8 cellular contexts compared by ENCODE assay signal in genomic region chr20:41141153-41141815, GRCh38. TPM values are rescaled to one million over a fixed set of nuclear protein-coding genes. Genes with fewer than 3 reads are reported as not detected.
A peak's percentile ranks its signal among the peaks of the same experiment; 100 is the strongest.
DNase-seq lines count a peak whose midpoint lies in the region; ATAC-seq, FAIRE-seq and TF ChIP-seq lines count a peak whose summit lies in the region.

No MANE protein-coding gene starts in this region.

- no peak for FAIRE-seq in H54 (lab: Jason Lieb, UNC)

- no peaks in the 10 kb centered on the region for H3K27me3 Mint-ChIP-seq in naive thymus-derived CD4-positive, alpha-beta T cell

- peak overlapping the region; percentile 84 to 100 (median 94) for H3K27ac Mint-ChIP-seq in naive thymus-derived CD4-positive, alpha-beta T cell

- intact Hi-C loops in naive thymus-derived CD4-positive, alpha-beta T cell (cut with micrococcal nuclease) = loop anchor here in 1 of 2 donors (1.0 kb wide), 1 partner anchor 9 kb away; no protein-coding TSS in a partner anchor

- CTCF ChIA-PET in AG04450 (lab: Charles Lee) (interaction anchor here (0.7 to 1.7 kb wide), 2 partner anchors 32 to 82 kb away, joined by 3 to 5 read pairs; no protein-coding TSS in a partner anchor), GM10248 (lab: Yijun Ruan, JAX) (interaction anchor here (1.1 to 10.9 kb wide), 7 partner anchors 9 to 199 kb away, joined by 3 to 64 read pairs (median 11); partner anchors contain the start of gene LPIN3)
- CTCF ChIA-PET in naive thymus-derived CD4-positive, alpha-beta T cell (lab: Charles Lee) = interaction anchor here (1.1 to 14.7 kb wide), 3 partner anchors 14 to 90 kb away, joined by 3 to 236 read pairs (median 5); no protein-coding TSS in a partner anchor

- peaks cover 0 to 52% (median 12%) of the 10 kb centered on the region in 5 donors for H3K36me3 Mint-ChIP-seq in naive thymus-derived CD4-positive, alpha-beta T cell

- H3K4me1 ChIP-seq in Peyer's patch = peaks cover 2 to 63% (median 16%) of the 10 kb centered on the region in 4 donors
- peaks cover 66% of the 10 kb centered on the region for H3K4me1 ChIP-seq in effector memory CD4-positive, alpha-beta T cell (ENCODE audit: control insufficient read depth, insufficient read depth, low read length, poor library complexity, severe bottlenecking)
- peaks cover 65 to 72% of the 10 kb centered on the region in 2 donors for H3K4me1 ChIP-seq in naive thymus-derived CD4-positive, alpha-beta T cell (ENCODE audit: control insufficient read depth in 2 of 2, insufficient read depth in 2 of 2, low read length in 2 of 2)

- no peak for DNase-seq in AG04450 (ENCODE audit: low read depth, low spot score)
- DNase-seq in Peyer's patch = peak in 1 of 3 donors; percentile 50
- DNase-seq in effector memory CD4-positive, alpha-beta T cell = no peak
- peak in 6 of 9 donors; percentile 20 to 38 (median 29) for DNase-seq in naive thymus-derived CD4-positive, alpha-beta T cell
- no peak for DNase-seq in H54 (ENCODE audit: insufficient read length, low spot score)
- no peak for DNase-seq in NCI-H1694 treated with DMSO at 0.1 percent for 48 hours (lab: John Stamatoyannopoulos, UW)
- no peak for DNase-seq in GM10248 (ENCODE audit: extremely low spot score)
- DNase-seq in NCI-H146 (lab: John Stamatoyannopoulos, UW) = no peak

- no peaks in the 10 kb centered on the region for H3K9me3 Mint-ChIP-seq in naive thymus-derived CD4-positive, alpha-beta T cell

- H3K27me3 ChIP-seq in AG04450 (ENCODE audit: control insufficient read depth, insufficient read depth, low read length) (no peaks in the 10 kb centered on the region), Peyer's patch (no peaks in the 10 kb centered on the region)
- no peaks in the 10 kb centered on the region for H3K27me3 ChIP-seq in effector memory CD4-positive, alpha-beta T cell (replicated peaks; ENCODE audit: control insufficient read depth, insufficient read depth, low read length, poor library complexity, severe bottlenecking)
- no peaks in the 10 kb centered on the region for H3K27me3 ChIP-seq in naive thymus-derived CD4-positive, alpha-beta T cell (ENCODE audit: control insufficient read depth in 2 of 2, insufficient read depth in 2 of 2, low read length in 2 of 2)

- peaks cover 71 to 80% (median 76%) of the 10 kb centered on the region in 7 donors for H3K4me1 Mint-ChIP-seq in naive thymus-derived CD4-positive, alpha-beta T cell

- TF ChIP-seq POLR2A in Peyer's patch (IDR thresholded peaks at IDR 0.05) = no peak
- TF ChIP-seq POLR2A in H54 (IDR thresholded peaks at IDR 0.05; ENCODE audit: low read depth, low read length) = no peak

- POLR2A ChIA-PET in AG04450 (lab: Yijun Ruan, JAX) (no interaction called here), GM10248 (lab: Yijun Ruan, JAX) (no interaction called here)
- POLR2A ChIA-PET in naive thymus-derived CD4-positive, alpha-beta T cell (lab: Charles Lee) = interaction anchor here (0.5 to 16.5 kb wide), 3 partner anchors 17 to 37 kb away, joined by 3 to 604 read pairs (median 3); no protein-coding TSS in a partner anchor

- no peak for ATAC-seq in naive thymus-derived CD4-positive, alpha-beta T cell

- H3K4me3 Mint-ChIP-seq in naive thymus-derived CD4-positive, alpha-beta T cell = peak overlapping the region; percentile 88 to 98 (median 95)

- H3K36me3 ChIP-seq in Peyer's patch = no peaks in the 10 kb centered on the region
- no peaks in the 10 kb centered on the region for H3K36me3 ChIP-seq in effector memory CD4-positive, alpha-beta T cell (ENCODE audit: control insufficient read depth, insufficient read depth, low read length)
- H3K36me3 ChIP-seq in naive thymus-derived CD4-positive, alpha-beta T cell (ENCODE audit: control insufficient read depth in 2 of 3, insufficient read depth in 3 of 3, low read length in 3 of 3) = no peaks in the 10 kb centered on the region

- H3K4me3 ChIP-seq in AG04450 (ENCODE audit: low read depth, low read length) = peak overlapping the region; percentile 15; the same call in 1 of the 2 replicates
- peak overlapping the region in 1 of 4 donors; percentile 0 for H3K4me3 ChIP-seq in Peyer's patch
- H3K4me3 ChIP-seq in effector memory CD4-positive, alpha-beta T cell (ENCODE audit: insufficient read depth, low read depth, low read length, poor library complexity, severe bottlenecking) = peak overlapping the region; percentile 66
- peak overlapping the region; percentile 82 for H3K4me3 ChIP-seq in naive thymus-derived CD4-positive, alpha-beta T cell (ENCODE audit: low read length)

- peak overlapping the region; percentile 57 for H3K27ac ChIP-seq in AG04450 (ENCODE audit: low read depth, low read length)
- peak overlapping the region; percentile 9 to 98 (median 78) for H3K27ac ChIP-seq in Peyer's patch
- peak overlapping the region; percentile 88 for H3K27ac ChIP-seq in effector memory CD4-positive, alpha-beta T cell (ENCODE audit: insufficient read depth, low read length, poor library complexity, severe bottlenecking)
- H3K27ac ChIP-seq in naive thymus-derived CD4-positive, alpha-beta T cell (ENCODE audit: low read depth, low read length) = peak overlapping the region; percentile 91

- no peaks in the 10 kb centered on the region; the same call in 1 of the 2 replicates for H3K9me3 ChIP-seq in AG04450 (ENCODE audit: control insufficient read depth, insufficient read depth, low read length)
- no peaks in the 10 kb centered on the region for H3K9me3 ChIP-seq in Peyer's patch
- H3K9me3 ChIP-seq in effector memory CD4-positive, alpha-beta T cell (ENCODE audit: control insufficient read depth, low read length) = no peaks in the 10 kb centered on the region
- H3K9me3 ChIP-seq in naive thymus-derived CD4-positive, alpha-beta T cell (ENCODE audit: control insufficient read depth in 2 of 3, low read length in 3 of 3) = no peaks in the 10 kb centered on the region

- TF ChIP-seq CTCF in AG04450 (IDR thresholded peaks at IDR 0.05; ENCODE audit: low read depth, low read length) (no peak), Peyer's patch (IDR thresholded peaks at IDR 0.05) (no peak), GM10248 (IDR thresholded peaks at IDR 0.05; ENCODE audit: control extremely low read depth, extremely low read depth, low read depth, missing control alignments) (no peak)

RNA-seq across cellular contexts. Expression of gene PLCG1, which starts 3.9 kb away (rescaled TPM):
- polyA plus RNA-seq in AG04450 (2011; rRNA removed) = 54.6 and 71.8 TPM in 2 replicates
- polyA minus RNA-seq in AG04450 (2011; rRNA and poly(A)+ RNA removed) = 102 and 122 TPM in 2 replicates
- total RNA-seq in Peyer's patch = 100 to 1,000 TPM in 3 of 4 donors, 10 to 100 TPM in 1; 93.0 to 357 (median 191) TPM
- 100 to 1,000 TPM; 343 to 559 (median 418) TPM for total RNA-seq in naive thymus-derived CD4-positive, alpha-beta T cell
- 100 to 1,000 TPM in 1 of 2 donors, 10 to 100 TPM in 1; 36.9 to 105 TPM for polyA plus RNA-seq in naive thymus-derived CD4-positive, alpha-beta T cell

Comparison
In these comparisons a context has a peak if more than half of its experiments do, and no peak if none do; other contexts are left out.
1. DNase-seq: peak in naive thymus-derived CD4-positive, alpha-beta T cell (6 of 9); none in AG04450 (single experiment), effector memory CD4-positive, alpha-beta T cell (0 of 3), H54 (single experiment), NCI-H1694 treated with DMSO at 0.1 percent for 48 hours (single experiment), GM10248 (single experiment) and NCI-H146 (single experiment).
2. Peak in every context shown above with its lines, with median percentiles within 50 percentile points of each other: H3K27ac ChIP-seq.